In genomic region chr10:51109821-51110533, GRCh38 we compare ENCODE assay signal across 21 cellular contexts. TPM values are rescaled to one million over a fixed set of nuclear protein-coding genes. Genes with fewer than 3 reads are reported as not detected.
DNase-seq lines count a peak whose midpoint lies in the region; ATAC-seq and TF ChIP-seq lines count a peak whose summit lies in the region.
"Had no signal": no experiment of that assay in that cellular context is flagged by ENCODE, and none has a peak within 500 bp of the region (broad histone marks: within the 10 kb centered on the region; RNA-seq: fewer than 3 reads in every experiment).

No MANE protein-coding gene starts in this region.

- no peak overlapping the region for H3K27ac ChIP-seq in substantia nigra (ENCODE audit: low read depth, low read length, poor library complexity, severe bottlenecking)
- H3K27ac ChIP-seq: hepatocyte, PC-9 had no signal

- DNase-seq in AG09319 (ENCODE audit: extremely low read depth, low read depth) (peak; percentile 12), M059J (ENCODE audit: low read depth) (peak; percentile 50), cardiac fibroblast (ENCODE audit: low read depth in 2 of 2) (peak; percentile 48 to 81), glomerular visceral epithelial cell (ENCODE audit: extremely low spot score) (peak; percentile 2), HuH-7.5 (ENCODE audit: low spot score) (no peak), left colon (no peak), substantia nigra (lab: John Stamatoyannopoulos, UW) (no peak)
- DNase-seq: activated CD4-positive, alpha-beta T cell treated with anti-CD3 and anti-CD28 coated beads, Interleukin-2, amount 50 U/mL, for 1 hour; activated naive CD8-positive, alpha-beta T cell treated with anti-CD3 and anti-CD28 coated beads, Interleukin-2, amount 10 ng/mL, durations not matched to agents 7 days and 5 days; activated T-cell treated with anti-CD3 and anti-CD28 coated beads, Interleukin-2, amount 50 U/mL, for 48 hours; COR-L47; GOT3; left cardiac atrium; NCI-H2081; NCI-H524 treated with DMSO at 0.1 percent for 48 hours; PC-9; right cardiac atrium; stimulated activated CD4-positive, alpha-beta T cell treated with anti-CD3 and anti-CD28 coated beads, Interleukin-1b, Interleukin-23, amount 100 ng/mL, for 48 hours had no signal

- intact Hi-C loops in left colon (cut with DNase I, micrococcal nuclease), result no loop called here

- no peak for TF ChIP-seq CTCF in AG09319 (IDR thresholded peaks at IDR 0.05; ENCODE audit: low read depth, low read length)
- no peak for TF ChIP-seq CTCF in cardiac fibroblast (IDR thresholded peaks at IDR 0.05; ENCODE audit: low read depth, low read length)

- H3K4me3 ChIP-seq in cardiac fibroblast (replicated peaks in 1 of 2; ENCODE audit: low read depth in 2 of 2, low read length in 2 of 2), result peak overlapping the region in 1 of 2 donors; percentile 2
- H3K4me3 ChIP-seq: GM12878, hepatocyte, PC-9 had no signal

- ATAC-seq in left colon (no peak), HG03469 (IDR thresholded peaks at IDR 0.05; ENCODE audit: unreplicated experiment) (no peak)
- ATAC-seq: GM12878, left cardiac atrium, right cardiac atrium had no signal

RNA-seq across cellular contexts. Expression of gene PRKG1, which starts 35.7 kb away (rescaled TPM):
- 1.7 and 2.2 TPM in 2 replicates for total RNA-seq in M059J (2014; rRNA removed; shearing (Covaris generic))
- total RNA-seq in left colon, result 10 to 100 TPM; 17.2 TPM
- total RNA-seq: activated naive CD8-positive, alpha-beta T cell treated with anti-CD3 and anti-CD28 coated beads, Interleukin-2, amount 10 ng/mL, durations not matched to agents 7 days and 5 days had no signal

Comparison
In these comparisons a context has a peak if more than half of its experiments do, and no peak if none do; other contexts are left out.
1. DNase-seq: peak in AG09319 (single experiment), M059J (single experiment), cardiac fibroblast (2 of 2) and glomerular visceral epithelial cell (single experiment); none in HuH-7.5 (single experiment), left colon (0 of 2) and substantia nigra (0 of 49).